ENCODE assay signal across 8 cellular contexts in the genomic region with DNA sequence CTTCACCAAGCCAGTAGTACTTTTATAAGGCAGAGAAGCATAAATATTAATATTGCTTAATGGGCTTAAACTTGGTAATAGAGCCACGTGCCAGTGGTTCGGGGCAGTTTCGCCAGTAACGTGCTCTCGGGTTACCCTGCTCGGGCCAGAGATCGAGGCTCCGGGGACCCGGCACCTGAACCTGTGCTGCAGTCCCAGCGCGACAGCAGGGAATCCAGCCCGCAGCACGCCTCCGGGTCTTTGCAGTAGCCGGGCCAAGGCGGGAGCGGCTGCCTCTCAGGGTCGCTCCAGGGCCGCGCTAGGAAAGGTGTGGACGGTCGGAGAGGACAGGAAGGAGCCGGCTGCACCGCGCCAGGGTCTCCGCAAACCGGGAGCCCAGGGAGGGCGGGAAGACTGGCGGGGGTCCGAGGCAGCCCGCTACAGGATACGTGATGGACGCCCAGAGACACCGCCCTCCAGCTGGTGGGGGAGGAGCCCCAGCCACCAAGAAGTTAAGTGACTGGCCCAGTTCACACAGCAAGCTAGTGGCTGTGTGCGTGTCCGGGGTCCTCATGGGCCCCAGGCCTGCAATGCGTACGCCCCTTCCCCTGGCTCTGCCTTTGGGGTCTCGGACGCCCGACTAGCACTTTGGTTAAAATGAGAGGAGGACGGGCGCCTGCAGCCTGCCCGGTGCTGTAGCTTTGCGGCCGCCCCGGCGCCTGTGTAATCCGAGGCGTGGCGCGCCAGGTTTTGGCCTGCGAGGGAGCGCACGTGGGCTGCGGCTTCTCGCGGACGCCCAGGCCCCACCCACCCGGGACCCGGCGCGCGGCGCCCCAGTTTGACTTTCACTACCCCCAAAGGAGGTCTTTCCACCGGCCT. TPM values are rescaled to one million over a fixed set of nuclear protein-coding genes. Genes with fewer than 3 reads are reported as not detected.
DNase-seq lines count a peak whose midpoint lies in the region; ATAC-seq and TF ChIP-seq lines count a peak whose summit lies in the region.

No MANE protein-coding gene starts in this region.

- H3K27ac Mint-ChIP-seq in chondrocyte (ENCODE audit: unreplicated experiment): peak overlapping the region; percentile 96

- no peaks in the 10 kb centered on the region for H3K36me3 Mint-ChIP-seq in chondrocyte (ENCODE audit: low read depth)

- DNase-seq in AG10803 (ENCODE audit: low read depth) (peak; percentile 78), NCI-H226 (peak; percentile 93), chondrocyte (ENCODE audit: low spot score) (peak; percentile 96), kidney tubule cell (ENCODE audit: low spot score) (peak; percentile 84)
- DNase-seq in activated CD4-positive, alpha-beta T cell treated with anti-CD3 and anti-CD28 coated beads for 1 hour: peak; percentile 79
- DNase-seq in stimulated activated CD4-positive, alpha-beta T cell treated with anti-CD3 and anti-CD28 coated beads, Interleukin-1b, Interleukin-23, amount 100 ng/mL, for 1 hour (ENCODE audit: low read depth in 2 of 2): peak; percentile 65 to 67

- ATAC-seq in GM19023 (IDR thresholded peaks at IDR 0.05; ENCODE audit: unreplicated experiment): peak; percentile 61
- ATAC-seq in HG03175 (IDR thresholded peaks at IDR 0.05; ENCODE audit: unreplicated experiment): peak; percentile 61

- H3K4me3 ChIP-seq in AG10803 (ENCODE audit: low read length): peak overlapping the region; percentile 89

- H3K27me3 Mint-ChIP-seq in chondrocyte (ENCODE audit: low read depth): no peaks in the 10 kb centered on the region

- H3K9me3 Mint-ChIP-seq in chondrocyte (ENCODE audit: low read depth): no peaks in the 10 kb centered on the region

- H3K4me1 Mint-ChIP-seq in chondrocyte (ENCODE audit: low read depth): peaks cover 28% of the 10 kb centered on the region

- peak overlapping the region; percentile 92 for H3K4me3 Mint-ChIP-seq in chondrocyte (ENCODE audit: unreplicated experiment)

- TF ChIP-seq CTCF in AG10803 (conservative IDR thresholded peaks at IDR 0.05; ENCODE audit: low read length): no peak
- TF ChIP-seq CTCF in chondrocyte (IDR thresholded peaks at IDR 0.05): no peak

RNA-seq across cellular contexts. Expression of a gene that starts 1.2 kb away (rescaled TPM):
- 21.1 to 23.8 TPM (median 22.7 TPM) in 3 replicates for total RNA-seq in chondrocyte

Comparison
In these comparisons a context has a peak if more than half of its experiments do, and no peak if none do; other contexts are left out.
1. Peak in every context shown above with its lines: DNase-seq, ATAC-seq and H3K4me3 ChIP-seq.